ENCODE assay signal across 20 cellular contexts in the genomic region with DNA sequence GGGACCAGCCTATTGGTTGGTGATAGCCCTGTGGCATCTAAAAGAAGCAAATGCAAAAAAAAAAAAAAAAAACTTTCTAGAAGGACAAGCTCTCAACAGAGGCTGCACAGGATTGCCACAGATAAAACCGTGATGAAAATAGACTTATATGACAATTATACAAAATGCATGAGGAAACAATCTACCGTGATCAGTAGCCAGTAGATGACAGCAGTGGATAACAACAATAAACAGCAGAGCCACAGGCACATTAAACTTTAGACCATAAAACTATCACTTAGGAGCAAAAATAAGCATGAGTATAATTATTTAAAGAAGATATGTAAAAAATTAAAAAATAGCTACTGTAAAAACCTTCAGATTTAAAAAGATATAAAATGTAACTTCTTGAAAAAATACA.
"Had no signal": no experiment of that assay in that cellular context is flagged by ENCODE, and none has a peak within 500 bp of the region (broad histone marks: within the 10 kb centered on the region; RNA-seq: fewer than 3 reads in every experiment).

No MANE protein-coding gene starts in this region.

- H2AFZ ChIP-seq: neural progenitor cell had no signal

- ATAC-seq: esophagus mucosa; gastroesophageal sphincter; natural killer cell treated with Interleukin-12 subunit alpha and Interleukin-12 subunit beta and Interleukin-15 and Interleukin-18, amount 100 ng/mL, for 72 hours; right cardiac atrium had no signal

- H3K4me3 ChIP-seq: colonic mucosa, gastroesophageal sphincter, left ventricle myocardium inferior, lung, neural progenitor cell, ovary, smooth muscle cell, tibial artery, upper lobe of left lung, uterus had no signal

- H3K4me2 ChIP-seq: neural progenitor cell, smooth muscle cell had no signal

- H3K27ac ChIP-seq: colonic mucosa, gastroesophageal sphincter, left ventricle myocardium inferior, neural progenitor cell, ovary, tibial artery, upper lobe of left lung, uterus had no signal

- H3K9me3 ChIP-seq: colonic mucosa, gastroesophageal sphincter, left ventricle myocardium inferior, ovary, tibial artery, upper lobe of left lung, uterus had no signal

- H3K27me3 ChIP-seq: colonic mucosa, gastroesophageal sphincter, neural progenitor cell, ovary, tibial artery, upper lobe of left lung, uterus had no signal

- H3K4me1 ChIP-seq: colonic mucosa, gastroesophageal sphincter, left ventricle myocardium inferior, tibial artery, upper lobe of left lung, uterus had no signal

- H3K9ac ChIP-seq: neural progenitor cell had no signal

- DNase-seq: colonic mucosa; dermis blood vessel endothelial cell; endodermal cell; glutamatergic neuron; left ventricle myocardium inferior; mesenchymal stem cell; midbrain; nucleus accumbens; ovary; right cardiac atrium; stimulated activated CD4-positive, alpha-beta T cell treated with anti-CD3 and anti-CD28 coated beads, Interleukin-2, amount 100 ng/mL, for 48 hours; tibial artery; upper lobe of left lung; uterus had no signal

- H3K36me3 ChIP-seq: colonic mucosa, gastroesophageal sphincter, left ventricle myocardium inferior, neural progenitor cell, ovary, tibial artery, upper lobe of left lung, uterus had no signal
